ENCODE assay signal across 35 cellular contexts in the genomic region with DNA sequence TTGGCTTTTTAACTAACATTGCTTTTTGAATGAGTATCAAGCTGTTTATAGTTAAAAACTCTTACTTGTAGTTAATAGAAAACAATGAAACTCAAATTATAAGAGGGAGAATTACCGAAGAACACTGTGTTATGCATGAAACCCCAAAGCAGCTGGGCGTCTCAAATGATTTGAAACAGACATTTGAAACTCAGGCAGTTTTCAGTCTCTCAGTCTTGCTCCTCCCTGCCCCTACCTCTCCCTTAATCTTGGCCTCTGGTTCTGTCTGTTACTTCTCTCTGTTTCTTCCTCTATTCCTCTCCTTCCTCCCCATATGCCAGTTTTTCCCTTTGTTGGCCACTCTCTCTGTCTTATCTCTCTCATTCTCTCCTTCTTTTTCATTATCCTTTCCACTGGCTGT.
"Had no signal": no experiment of that assay in that cellular context is flagged by ENCODE, and none has a peak within 500 bp of the region (broad histone marks: within the 10 kb centered on the region; RNA-seq: fewer than 3 reads in every experiment).

No MANE protein-coding gene starts in this region.

- H3K27me3 ChIP-seq: MG63 had no signal

- H3K4me3 ChIP-seq: MG63 had no signal

- H3K36me3 ChIP-seq: MG63 had no signal

- H3K9me3 ChIP-seq: MG63 had no signal

- DNase-seq: Karpas-422, Kasumi-1, MG63, MV-4-11, NCI-H1048, NCI-H1092, NCI-H1092 treated with DMSO at 0.1 percent for 48 hours, NCI-H1105, NCI-H1105 treated with DMSO at 0.1 percent for 48 hours, NCI-H1417, NCI-H1417 treated with DMSO at 0.1 percent for 48 hours, NCI-H1436, NCI-H1436 treated with DMSO at 0.1 percent for 48 hours, NCI-H146, NCI-H1694, NCI-H1694 treated with DMSO at 0.1 percent for 48 hours, NCI-H187, NCI-H187 treated with DMSO at 0.1 percent for 48 hours, NCI-H1930, NCI-H2029, NCI-H2029 treated with DMSO at 0.1 percent for 48 hours, NCI-H2081, NCI-H2081 treated with DMSO at 0.1 percent for 48 hours, NCI-H2107, NCI-H2171, NCI-H2171 treated with DMSO at 0.1 percent for 48 hours, NCI-H2227 treated with DMSO at 0.1 percent for 48 hours, NCI-H226, NCI-H345, NCI-H446, NCI-H446 treated with DMSO at 0.1 percent for 48 hours, NCI-H510A, NCI-H510A treated with DMSO at 0.1 percent for 48 hours, NCI-H524, NCI-H524 treated with DMSO at 0.1 percent for 48 hours had no signal
